Comparison of ENCODE assay signal across 10 cellular contexts in the genomic region with DNA sequence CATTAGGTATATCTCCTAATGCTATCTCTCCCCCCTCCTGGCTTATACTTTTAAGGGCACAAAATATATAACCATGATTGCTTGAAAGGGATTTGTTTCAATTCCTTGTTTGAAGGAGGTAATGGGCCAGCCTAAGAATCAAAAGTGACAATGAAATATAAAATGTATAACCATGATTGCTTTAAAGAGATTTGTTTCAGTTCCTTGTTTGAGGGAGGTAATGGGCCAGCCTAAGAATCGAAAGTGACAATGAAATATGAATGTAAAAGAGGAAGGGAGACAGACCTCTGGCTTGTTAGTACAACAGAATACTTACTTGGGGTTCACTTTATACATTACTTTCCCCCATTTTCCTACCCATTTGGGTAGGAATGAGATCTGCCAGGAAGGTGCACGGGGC. TPM values are rescaled to one million over a fixed set of nuclear protein-coding genes. Genes with fewer than 3 reads are reported as not detected.
DNase-seq lines count a peak whose midpoint lies in the region; ATAC-seq and TF ChIP-seq lines count a peak whose summit lies in the region.
"Had no signal": no experiment of that assay in that cellular context is flagged by ENCODE, and none has a peak within 500 bp of the region (broad histone marks: within the 10 kb centered on the region; RNA-seq: fewer than 3 reads in every experiment).

No MANE protein-coding gene starts in this region.

- TF ChIP-seq CTCF in GM10266 (IDR thresholded peaks at IDR 0.05; ENCODE audit: control insufficient read depth, insufficient read depth, low read depth, missing control alignments), result no peak
- no peak for TF ChIP-seq CTCF in glutamatergic neuron (IDR thresholded peaks at IDR 0.05; ENCODE audit: partially characterized antibody, unreplicated experiment)

- ATAC-seq in GM19455 (IDR thresholded peaks at IDR 0.05; ENCODE audit: unreplicated experiment) (peak; percentile 90), HG02981 (IDR thresholded peaks at IDR 0.05; ENCODE audit: unreplicated experiment) (peak; percentile 97), SK-N-SH treated with all-trans-retinoic acid at 6 μM for 48 hours (no peak)

- H3K27me3 Mint-ChIP-seq in glutamatergic neuron (ENCODE audit: unreplicated experiment), result peaks cover 2% of the 10 kb centered on the region

- H3K9me3 Mint-ChIP-seq in glutamatergic neuron (ENCODE audit: unreplicated experiment), result peaks cover 2% of the 10 kb centered on the region

- H3K4me3 Mint-ChIP-seq in glutamatergic neuron (ENCODE audit: unreplicated experiment), result no peak overlapping the region

- peak; percentile 57 for DNase-seq in GM10266 (ENCODE audit: extremely low spot score)
- DNase-seq in NOMO-1 (lab: John Stamatoyannopoulos, UW; ENCODE audit: unreplicated experiment in 2 of 2), result peak; percentile 86 to 97
- no peak for DNase-seq in glutamatergic neuron
- DNase-seq in activated T-cell treated with anti-CD3 and anti-CD28 coated beads for 4 hours, result no peak
- DNase-seq in HuH-7 (ENCODE audit: low spot score), result no peak
- DNase-seq: PC-9, sigmoid colon had no signal

- H3K4me1 Mint-ChIP-seq in glutamatergic neuron (ENCODE audit: low read depth, unreplicated experiment), result peaks cover 2% of the 10 kb centered on the region

- no peak overlapping the region for H3K27ac Mint-ChIP-seq in glutamatergic neuron (ENCODE audit: unreplicated experiment)

- no peaks in the 10 kb centered on the region for H3K36me3 Mint-ChIP-seq in glutamatergic neuron (ENCODE audit: unreplicated experiment)

TF ChIP-seq in SK-N-SH treated with all-trans-retinoic acid at 6 μM for 48 hours, 23 proteins besides CTCF, POLR2A, EP300 and RAD21:
- TF ChIP-seq, protein P1, sequence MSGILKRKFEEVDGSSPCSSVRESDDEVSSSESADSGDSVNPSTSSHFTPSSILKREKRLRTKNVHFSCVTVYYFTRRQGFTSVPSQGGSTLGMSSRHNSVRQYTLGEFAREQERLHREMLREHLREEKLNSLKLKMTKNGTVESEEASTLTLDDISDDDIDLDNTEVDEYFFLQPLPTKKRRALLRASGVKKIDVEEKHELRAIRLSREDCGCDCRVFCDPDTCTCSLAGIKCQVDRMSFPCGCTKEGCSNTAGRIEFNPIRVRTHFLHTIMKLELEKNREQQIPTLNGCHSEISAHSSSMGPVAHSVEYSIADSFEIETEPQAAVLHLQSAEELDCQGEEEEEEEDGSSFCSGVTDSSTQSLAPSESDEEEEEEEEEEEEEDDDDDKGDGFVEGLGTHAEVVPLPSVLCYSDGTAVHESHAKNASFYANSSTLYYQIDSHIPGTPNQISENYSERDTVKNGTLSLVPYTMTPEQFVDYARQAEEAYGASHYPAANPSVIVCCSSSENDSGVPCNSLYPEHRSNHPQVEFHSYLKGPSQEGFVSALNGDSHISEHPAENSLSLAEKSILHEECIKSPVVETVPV (CRISPR knock-in tag; IDR thresholded peaks at IDR 0.05), result no peak
- TF ChIP-seq, protein P2, sequence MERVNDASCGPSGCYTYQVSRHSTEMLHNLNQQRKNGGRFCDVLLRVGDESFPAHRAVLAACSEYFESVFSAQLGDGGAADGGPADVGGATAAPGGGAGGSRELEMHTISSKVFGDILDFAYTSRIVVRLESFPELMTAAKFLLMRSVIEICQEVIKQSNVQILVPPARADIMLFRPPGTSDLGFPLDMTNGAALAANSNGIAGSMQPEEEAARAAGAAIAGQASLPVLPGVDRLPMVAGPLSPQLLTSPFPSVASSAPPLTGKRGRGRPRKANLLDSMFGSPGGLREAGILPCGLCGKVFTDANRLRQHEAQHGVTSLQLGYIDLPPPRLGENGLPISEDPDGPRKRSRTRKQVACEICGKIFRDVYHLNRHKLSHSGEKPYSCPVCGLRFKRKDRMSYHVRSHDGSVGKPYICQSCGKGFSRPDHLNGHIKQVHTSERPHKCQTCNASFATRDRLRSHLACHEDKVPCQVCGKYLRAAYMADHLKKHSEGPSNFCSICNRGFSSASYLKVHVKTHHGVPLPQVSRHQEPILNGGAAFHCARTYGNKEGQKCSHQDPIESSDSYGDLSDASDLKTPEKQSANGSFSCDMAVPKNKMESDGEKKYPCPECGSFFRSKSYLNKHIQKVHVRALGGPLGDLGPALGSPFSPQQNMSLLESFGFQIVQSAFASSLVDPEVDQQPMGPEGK (CRISPR knock-in tag; IDR thresholded peaks at IDR 0.05; ENCODE audit: borderline replicate concordance), result no peak
- TF ChIP-seq, protein P3, sequence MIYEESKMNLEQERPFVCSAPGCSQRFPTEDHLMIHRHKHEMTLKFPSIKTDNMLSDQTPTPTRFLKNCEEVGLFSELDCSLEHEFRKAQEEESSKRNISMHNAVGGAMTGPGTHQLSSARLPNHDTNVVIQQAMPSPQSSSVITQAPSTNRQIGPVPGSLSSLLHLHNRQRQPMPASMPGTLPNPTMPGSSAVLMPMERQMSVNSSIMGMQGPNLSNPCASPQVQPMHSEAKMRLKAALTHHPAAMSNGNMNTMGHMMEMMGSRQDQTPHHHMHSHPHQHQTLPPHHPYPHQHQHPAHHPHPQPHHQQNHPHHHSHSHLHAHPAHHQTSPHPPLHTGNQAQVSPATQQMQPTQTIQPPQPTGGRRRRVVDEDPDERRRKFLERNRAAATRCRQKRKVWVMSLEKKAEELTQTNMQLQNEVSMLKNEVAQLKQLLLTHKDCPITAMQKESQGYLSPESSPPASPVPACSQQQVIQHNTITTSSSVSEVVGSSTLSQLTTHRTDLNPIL (CRISPR knock-in tag; IDR thresholded peaks at IDR 0.05; ENCODE audit: low read depth), result no peak
- TF ChIP-seq ZNF8 (CRISPR knock-in tag; IDR thresholded peaks at IDR 0.05) (no peak), ZNF70 (CRISPR knock-in tag; IDR thresholded peaks at IDR 0.05) (no peak), BACH2 (CRISPR knock-in tag; IDR thresholded peaks at IDR 0.05; ENCODE audit: borderline replicate concordance) (no peak), TCF4 (CRISPR knock-in tag; IDR thresholded peaks at IDR 0.05; ENCODE audit: borderline replicate concordance) (no peak), ZNF565 (CRISPR knock-in tag; conservative IDR thresholded peaks at IDR 0.05; ENCODE audit: low read depth) (no peak), ARNTL (CRISPR knock-in tag; IDR thresholded peaks at IDR 0.05; ENCODE audit: borderline replicate concordance, low read depth) (no peak), ESRRG (CRISPR knock-in tag; IDR thresholded peaks at IDR 0.05) (no peak)
- TF ChIP-seq, protein P4, sequence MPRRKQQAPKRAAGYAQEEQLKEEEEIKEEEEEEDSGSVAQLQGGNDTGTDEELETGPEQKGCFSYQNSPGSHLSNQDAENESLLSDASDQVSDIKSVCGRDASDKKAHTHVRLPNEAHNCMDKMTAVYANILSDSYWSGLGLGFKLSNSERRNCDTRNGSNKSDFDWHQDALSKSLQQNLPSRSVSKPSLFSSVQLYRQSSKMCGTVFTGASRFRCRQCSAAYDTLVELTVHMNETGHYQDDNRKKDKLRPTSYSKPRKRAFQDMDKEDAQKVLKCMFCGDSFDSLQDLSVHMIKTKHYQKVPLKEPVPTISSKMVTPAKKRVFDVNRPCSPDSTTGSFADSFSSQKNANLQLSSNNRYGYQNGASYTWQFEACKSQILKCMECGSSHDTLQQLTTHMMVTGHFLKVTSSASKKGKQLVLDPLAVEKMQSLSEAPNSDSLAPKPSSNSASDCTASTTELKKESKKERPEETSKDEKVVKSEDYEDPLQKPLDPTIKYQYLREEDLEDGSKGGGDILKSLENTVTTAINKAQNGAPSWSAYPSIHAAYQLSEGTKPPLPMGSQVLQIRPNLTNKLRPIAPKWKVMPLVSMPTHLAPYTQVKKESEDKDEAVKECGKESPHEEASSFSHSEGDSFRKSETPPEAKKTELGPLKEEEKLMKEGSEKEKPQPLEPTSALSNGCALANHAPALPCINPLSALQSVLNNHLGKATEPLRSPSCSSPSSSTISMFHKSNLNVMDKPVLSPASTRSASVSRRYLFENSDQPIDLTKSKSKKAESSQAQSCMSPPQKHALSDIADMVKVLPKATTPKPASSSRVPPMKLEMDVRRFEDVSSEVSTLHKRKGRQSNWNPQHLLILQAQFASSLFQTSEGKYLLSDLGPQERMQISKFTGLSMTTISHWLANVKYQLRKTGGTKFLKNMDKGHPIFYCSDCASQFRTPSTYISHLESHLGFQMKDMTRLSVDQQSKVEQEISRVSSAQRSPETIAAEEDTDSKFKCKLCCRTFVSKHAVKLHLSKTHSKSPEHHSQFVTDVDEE (CRISPR knock-in tag; IDR thresholded peaks at IDR 0.05), result no peak

RNA-seq across cellular contexts. Expression of a gene that starts 55.5 kb away (rescaled TPM):
- total RNA-seq in glutamatergic neuron (ENCODE audit: unreplicated experiment), result 3.3 TPM

Comparison
In these comparisons a context has a peak if more than half of its experiments do, and no peak if none do; other contexts are left out.
1. DNase-seq: peak in GM10266 (single experiment) and NOMO-1 (2 of 2); none in glutamatergic neuron (single experiment), activated T-cell treated with anti-CD3 and anti-CD28 coated beads for 4 hours (single experiment) and HuH-7 (single experiment).